25 cellular contexts compared by ENCODE assay signal in genomic region chrX:149039057-149039456, GRCh38.
"Had no signal": no experiment of that assay in that cellular context is flagged by ENCODE, and none has a peak within 500 bp of the region (broad histone marks: within the 10 kb centered on the region; RNA-seq: fewer than 3 reads in every experiment).

No MANE protein-coding gene starts in this region.

- H3K27me3 ChIP-seq: colonic mucosa, esophagus squamous epithelium, gastrocnemius medialis, heart right ventricle, left lung had no signal

- FAIRE-seq: endometrium, islet of Langerhans, keratinocyte had no signal

- H3K4me3 ChIP-seq: colonic mucosa, esophagus squamous epithelium, gastrocnemius medialis, heart right ventricle, left lung, lower lobe of right lung had no signal

- DNase-seq: colonic mucosa; cortex of kidney; effector CD8-positive, alpha-beta T cell; effector memory CD8-positive, alpha-beta T cell; endodermal cell; erythroblast; esophagus squamous epithelium; foreskin fibroblast; foreskin melanocyte; gastrocnemius medialis; glutamatergic neuron; heart right ventricle; hippocampal formation; left cardiac atrium; left lung; left ventricle myocardium superior; lower lobe of right lung; mesendoderm; midbrain; naive thymus-derived CD4-positive, alpha-beta T cell had no signal

- H3K36me3 ChIP-seq: colonic mucosa, esophagus squamous epithelium, gastrocnemius medialis, heart right ventricle, left lung, lower lobe of right lung had no signal

- H3K27ac ChIP-seq: colonic mucosa, epithelial cell of prostate, esophagus squamous epithelium, gastrocnemius medialis, heart right ventricle, left lung, lower lobe of right lung had no signal

- H3K9me3 ChIP-seq: colonic mucosa, esophagus squamous epithelium, gastrocnemius medialis, heart right ventricle, left lung, lower lobe of right lung had no signal

- ATAC-seq: effector memory CD8-positive, alpha-beta T cell; esophagus mucosa; gastrocnemius medialis; heart right ventricle; left cardiac atrium; left lung; left ventricle myocardium superior; lower lobe of right lung; naive thymus-derived CD4-positive, alpha-beta T cell had no signal

- H3K4me1 ChIP-seq: colonic mucosa, esophagus squamous epithelium, gastrocnemius medialis, heart right ventricle, left lung, lower lobe of right lung had no signal
